ENCODE assay signal across 8 cellular contexts in genomic region chr4:11428161-11428700, GRCh38. TPM values are rescaled to one million over a fixed set of nuclear protein-coding genes. Genes with fewer than 3 reads are reported as not detected.
DNase-seq lines count a peak whose midpoint lies in the region; ATAC-seq and TF ChIP-seq lines count a peak whose summit lies in the region.

No MANE protein-coding gene starts in this region.

- H3K27ac ChIP-seq in stomach, result peak overlapping the region; percentile 79 to 95 (median 90)

- H3K27ac Mint-ChIP-seq in activated naive CD4-positive, alpha-beta T cell treated with anti-CD3 and anti-CD28 coated beads, Interleukin-2, amount 50 U/mL, for 72 hours, result no peak overlapping the region

- H3K4me1 ChIP-seq in stomach, result peaks cover 14 to 43% (median 32%) of the 10 kb centered on the region in 4 donors

- H3K36me3 Mint-ChIP-seq in activated naive CD4-positive, alpha-beta T cell treated with anti-CD3 and anti-CD28 coated beads, Interleukin-2, amount 50 U/mL, for 72 hours, result no peaks in the 10 kb centered on the region

- TF ChIP-seq CTCF in GM13977 (IDR thresholded peaks at IDR 0.05; ENCODE audit: extremely low read depth, insufficient read depth, missing control alignments) (no peak), stomach (IDR thresholded peaks at IDR 0.05) (no peak)

- no peak for TF ChIP-seq POLR2A in stomach (IDR thresholded peaks at IDR 0.05)

- H3K9me3 ChIP-seq in iPS-18c (ENCODE audit: control insufficient read depth, insufficient read depth, low read length), result peaks cover 2% of the 10 kb centered on the region
- no peaks in the 10 kb centered on the region for H3K9me3 ChIP-seq in stomach

- DNase-seq in GM13977 (ENCODE audit: low spot score) (peak; percentile 31), stomach (no peak), SK-N-DZ (ENCODE audit: low spot score) (no peak), LoVo (ENCODE audit: low spot score) (no peak)
- no peak for DNase-seq in activated naive CD4-positive, alpha-beta T cell treated with anti-CD3 and anti-CD28 coated beads, Interleukin-2, amount 50 U/mL, for 72 hours (ENCODE audit: low spot score in 2 of 2)

- H3K4me3 ChIP-seq in iPS-18c (ENCODE audit: insufficient read depth, low read depth, low read length), result peak overlapping the region; percentile 74
- H3K4me3 ChIP-seq in stomach, result peak overlapping the region; percentile 63 to 76 (median 64)

- peaks cover 0 to 30% (median 4%) of the 10 kb centered on the region in 3 donors for H3K27me3 ChIP-seq in stomach

- no peak for TF ChIP-seq EP300 in stomach (IDR thresholded peaks at IDR 0.05)

- 1 to 2% (median 2%) methylated on average over 26 of the region's 26 CpGs for WGBS in stomach, 5 donors

- peak; percentile 2 for ATAC-seq in HG02852 (IDR thresholded peaks at IDR 0.05; ENCODE audit: unreplicated experiment)
- ATAC-seq in activated naive CD4-positive, alpha-beta T cell treated with anti-CD3 and anti-CD28 coated beads, Interleukin-2, amount 50 U/mL, for 72 hours, result peak; percentile 8 to 13
- no peak for ATAC-seq in HG03378 (IDR thresholded peaks at IDR 0.05; ENCODE audit: unreplicated experiment)

- no peaks in the 10 kb centered on the region for H3K9me3 Mint-ChIP-seq in activated naive CD4-positive, alpha-beta T cell treated with anti-CD3 and anti-CD28 coated beads, Interleukin-2, amount 50 U/mL, for 72 hours

- no peaks in the 10 kb centered on the region for H3K36me3 ChIP-seq in stomach

- intact Hi-C loops in stomach (cut with DNase I; ENCODE audit: low total_unique reads), result no loop called here

- in situ Hi-C loops in GM13977 (cut with MboI; ENCODE audit: low pct_unique_long_range_greater_than_20kb, low sequenced_read_pairs, unreplicated experiment), result loop anchor here (10.0 kb wide), 1 partner anchor 843 kb away; no protein-coding TSS in a partner anchor

RNA-seq across cellular contexts. Expression of gene HS3ST1, which starts 0.5 kb away (rescaled TPM):
- total RNA-seq in activated naive CD4-positive, alpha-beta T cell treated with anti-CD3 and anti-CD28 coated beads, Interleukin-2, amount 50 U/mL, for 72 hours, result not detected
- total RNA-seq in stomach, result 100 to 1,000 TPM in 1 of 5 donors, 1 to 10 TPM in 2, under 1 TPM in 1, not detected in 1; 0.58 to 123 (median 2.7) TPM
- polyA plus RNA-seq in stomach, result 1 to 10 TPM; 2.9 to 7.8 (median 4.1) TPM
- polyA plus RNA-seq in SK-N-DZ (2014; cell fraction: cytosol; rRNA removed), result not detected in 2 replicates
- not detected in 2 replicates for polyA plus RNA-seq in SK-N-DZ (2014; cell fraction: nucleus; rRNA removed)
